Comparison of ENCODE assay signal across 8 cellular contexts in the genomic region with DNA sequence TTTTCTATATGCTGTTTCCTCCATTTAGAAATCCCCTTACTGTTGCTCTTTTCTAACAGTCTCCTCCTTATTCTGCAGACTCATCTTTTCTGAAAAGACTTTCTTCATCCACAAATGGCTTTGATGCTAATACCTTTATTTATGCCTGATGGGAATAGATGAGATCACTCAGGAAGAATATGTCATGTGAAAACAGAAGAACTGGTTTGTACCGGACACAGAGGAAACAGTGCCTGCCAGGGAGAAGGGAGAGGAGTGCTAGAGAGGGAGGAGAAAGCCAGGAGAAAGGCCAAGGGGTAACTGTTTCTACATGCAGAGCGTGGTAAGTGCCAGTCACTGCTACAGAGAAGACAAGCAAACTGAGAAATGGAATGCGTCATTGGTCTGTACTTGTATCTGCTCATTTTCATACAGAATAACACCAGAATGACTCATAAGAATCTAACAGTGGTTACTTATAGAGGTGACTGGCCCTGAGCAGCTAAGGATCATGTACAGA. TPM values are rescaled to one million over a fixed set of nuclear protein-coding genes. Genes with fewer than 3 reads are reported as not detected.
DNase-seq lines count a peak whose midpoint lies in the region; ATAC-seq, FAIRE-seq and TF ChIP-seq lines count a peak whose summit lies in the region.

No MANE protein-coding gene starts in this region.

- H3K4me1 ChIP-seq in ascending aorta (peaks cover 0 to 19% of the 10 kb centered on the region in 2 donors), tibial nerve (peaks cover 0 to 52% (median 11%) of the 10 kb centered on the region in 4 donors)

- peak; percentile 92 for FAIRE-seq in GM12891 (lab: Jason Lieb, UNC)

- intact Hi-C loops in ascending aorta (cut with DNase I), result loop anchor here (2.0 kb wide), 1 partner anchor 45 kb away; no protein-coding TSS in a partner anchor

- no peaks in the 10 kb centered on the region for H3K27me3 ChIP-seq in ascending aorta
- H3K27me3 ChIP-seq in tibial nerve, result no peaks in the 10 kb centered on the region

- H3K9me3 ChIP-seq in ascending aorta, result peaks cover 0 to 4% of the 10 kb centered on the region in 2 donors
- H3K9me3 ChIP-seq in tibial nerve, result peaks cover 0 to 5% (median 0%) of the 10 kb centered on the region in 4 donors

- H3K4me3 ChIP-seq in ascending aorta, result peak overlapping the region in 1 of 2 donors; percentile 44
- H3K4me3 ChIP-seq in tibial nerve, result no peak overlapping the region

- TF ChIP-seq CTCF in ascending aorta (IDR thresholded peaks at IDR 0.05) (no peak), tibial nerve (IDR thresholded peaks at IDR 0.05) (no peak)

- peak overlapping the region; percentile 76 to 82 for H3K27ac ChIP-seq in ascending aorta
- peak overlapping the region in 3 of 4 donors; percentile 32 to 74 (median 63) for H3K27ac ChIP-seq in tibial nerve

- H3K36me3 ChIP-seq in ascending aorta (no peaks in the 10 kb centered on the region), tibial nerve (no peaks in the 10 kb centered on the region)

- 2 to 8% methylated on average over 3 of the region's 3 CpGs for WGBS in tibial nerve, 2 donors

- ATAC-seq in GM21529 (IDR thresholded peaks at IDR 0.05; ENCODE audit: unreplicated experiment), result peak; percentile 100

- TF ChIP-seq EP300 in tibial nerve (IDR thresholded peaks at IDR 0.05), result peak in 1 of 2 donors; percentile 78

- DNase-seq in GM12891 (ENCODE audit: insufficient read length, low spot score) (peak; percentile 29), HS-5 (ENCODE audit: low read depth) (peak; percentile 96), ascending aorta (ENCODE audit: low spot score in 2 of 2) (peak; percentile 13 to 78), kidney tubule cell (ENCODE audit: low spot score) (peak; percentile 99), tibial nerve (ENCODE audit: low spot score in 2 of 2) (peak in 1 of 2 donors; percentile 48), NCI-H1417 (lab: John Stamatoyannopoulos, UW) (no peak), activated gamma-delta T cell treated with Interleukin-2 at 50 U/mL for 16 hours (no peak)

- no peak for TF ChIP-seq POLR2A in GM12891 (IDR thresholded peaks at IDR 0.05; ENCODE audit: low read depth, low read length)
- no peak for TF ChIP-seq POLR2A in tibial nerve (IDR thresholded peaks at IDR 0.05)

TF ChIP-seq in GM12891, 5 proteins besides CTCF, POLR2A, EP300 and RAD21:
- TF ChIP-seq TAF1 (IDR thresholded peaks at IDR 0.05; ENCODE audit: low read depth, low read length), result no peak
- TF ChIP-seq POU2F2 (IDR thresholded peaks at IDR 0.05; ENCODE audit: low read depth, low read length), result peak; percentile 62; the same call in 1 of the 2 replicates
TF ChIP-seq in GM12891: peak in this region for 1.

RNA-seq across cellular contexts. Expression of a gene that starts 45.9 kb away (rescaled TPM):
- 33.0 TPM for polyA plus RNA-seq in GM12891 (2012; ENCODE audit: low read depth, missing spikeins)
- total RNA-seq in ascending aorta, result 56.1 TPM
- total RNA-seq in tibial nerve, result 100 to 1,000 TPM in 3 of 4 donors, 10 to 100 TPM in 1; 95.4 to 159 (median 134) TPM

Comparison
In these comparisons a context has a peak if more than half of its experiments do, and no peak if none do; other contexts are left out.
1. DNase-seq: peak in GM12891 (single experiment), HS-5 (single experiment), ascending aorta (2 of 2) and kidney tubule cell (single experiment); none in NCI-H1417 (0 of 3) and activated gamma-delta T cell treated with Interleukin-2 at 50 U/mL for 16 hours (single experiment).